Comparison of ENCODE assay signal across 10 cellular contexts in the genomic region with DNA sequence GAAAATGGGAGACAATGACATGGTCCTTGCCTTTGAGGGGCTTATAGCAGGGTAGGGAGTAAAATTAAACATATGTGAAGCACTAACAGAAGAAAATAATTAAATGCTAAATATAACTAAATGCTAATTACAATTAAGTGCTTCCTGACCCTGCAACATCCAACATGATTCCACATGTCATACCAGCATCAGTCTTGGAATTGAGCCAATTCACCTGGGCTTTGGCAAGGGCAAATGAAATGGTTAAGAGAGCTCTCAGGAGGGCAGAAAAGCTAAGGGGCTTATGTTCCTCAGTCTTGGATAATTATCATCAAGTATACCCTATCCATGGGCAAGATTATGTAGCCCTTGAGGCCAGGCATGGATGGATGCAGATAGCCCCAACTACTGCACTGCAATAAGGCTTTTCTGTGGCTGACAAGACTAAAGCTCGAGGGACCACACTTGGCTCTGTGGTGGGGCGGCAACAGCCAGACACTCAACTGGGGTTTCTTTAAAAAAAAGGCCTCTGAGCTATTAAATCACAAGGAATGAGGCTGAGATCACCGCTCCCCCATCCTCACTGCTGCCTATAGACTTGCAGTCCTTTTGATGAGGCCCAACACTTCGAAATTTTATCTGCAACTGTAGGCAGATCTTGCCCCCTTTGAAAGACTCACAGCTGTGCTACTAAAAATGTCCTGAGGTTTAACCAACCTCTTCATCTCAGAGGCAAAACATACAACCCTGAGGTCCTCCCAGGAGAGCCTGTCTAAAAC. TPM values are rescaled to one million over a fixed set of nuclear protein-coding genes. Genes with fewer than 3 reads are reported as not detected.
A peak's percentile ranks its signal among the peaks of the same experiment; 100 is the strongest.
DNase-seq lines count a peak whose midpoint lies in the region; ATAC-seq and TF ChIP-seq lines count a peak whose summit lies in the region.
"Had no signal": no experiment of that assay in that cellular context is flagged by ENCODE, and none has a peak within 500 bp of the region (broad histone marks: within the 10 kb centered on the region; RNA-seq: fewer than 3 reads in every experiment).

No MANE protein-coding gene starts in this region.

- DNase-seq in NCI-H1417 (lab: John Stamatoyannopoulos, UW) (peak; percentile 16 to 91 (median 66)), NCI-H1417 treated with DMSO at 0.1 percent for 48 hours (lab: John Stamatoyannopoulos, UW) (no peak), left cardiac atrium (peak; percentile 31), suprapubic skin (ENCODE audit: low spot score in 2 of 2) (peak in 1 of 2 donors; percentile 50), DMS153 (lab: John Stamatoyannopoulos, UW) (no peak), DMS153 treated with DMSO at 0.1 percent for 48 hours (lab: John Stamatoyannopoulos, UW; ENCODE audit: unreplicated experiment) (no peak)
- DNase-seq in activated CD4-positive, alpha-beta T cell treated with anti-CD3 and anti-CD28 coated beads for 48 hours: no peak
- DNase-seq: activated naive CD4-positive, alpha-beta T cell treated with anti-CD3 and anti-CD28 coated beads, Interleukin-2, amount 50 U/mL, for 16 hours; NCI-H2081 treated with DMSO at 0.1 percent for 48 hours had no signal

- TF ChIP-seq POLR2A in suprapubic skin (IDR thresholded peaks at IDR 0.05): no peak

- intact Hi-C loops in left cardiac atrium (cut with DNase I): loop anchor here in 1 of 2 donors (5.0 kb wide), 1 partner anchor 185 kb away; a partner anchor contains a TSS

- peak overlapping the region; percentile 53 for H3K4me3 ChIP-seq in suprapubic skin

- ATAC-seq in left cardiac atrium: no peak

- peaks cover 27% of the 10 kb centered on the region for H3K36me3 ChIP-seq in suprapubic skin

- peak overlapping the region; percentile 100 for H3K27ac ChIP-seq in VCaP
- H3K27ac ChIP-seq in suprapubic skin: peak overlapping the region; percentile 95

- no peaks in the 10 kb centered on the region for H3K9me3 ChIP-seq in suprapubic skin

- TF ChIP-seq CTCF in VCaP (conservative IDR thresholded peaks at IDR 0.05) (no peak), suprapubic skin (IDR thresholded peaks at IDR 0.05) (no peak)

- TF ChIP-seq EP300 in suprapubic skin (IDR thresholded peaks at IDR 0.05): no peak

- no peaks in the 10 kb centered on the region for H3K27me3 ChIP-seq in suprapubic skin

- WGBS in suprapubic skin: 39% methylated on average over 4 of the region's 4 CpGs

- peaks cover 60% of the 10 kb centered on the region for H3K4me1 ChIP-seq in suprapubic skin

RNA-seq across cellular contexts. Expression of a gene that starts 39.0 kb away (rescaled TPM):
- total RNA-seq in left cardiac atrium: 1 to 10 TPM; 4.4 to 7.3 TPM
- total RNA-seq in suprapubic skin: 10 to 100 TPM in 1 of 4 donors, 1 to 10 TPM in 3; 2.9 to 18.6 (median 7.2) TPM

RNA-seq across cellular contexts. Expression of a gene that starts 42.6 kb away (rescaled TPM):
- total RNA-seq in left cardiac atrium: 10 to 100 TPM; 73.3 to 86.7 TPM
- total RNA-seq in suprapubic skin: 100 to 1,000 TPM; 296 to 845 (median 452) TPM

RNA-seq across cellular contexts. Expression of a gene that starts 42.9 kb away (rescaled TPM):
- total RNA-seq in left cardiac atrium (1 to 10 TPM; 3.9 to 5.0 TPM), suprapubic skin (1 to 10 TPM; 3.7 to 9.9 (median 6.6) TPM)

Comparison
In these comparisons a context has a peak if more than half of its experiments do, and no peak if none do; other contexts are left out.
1. DNase-seq: peak in NCI-H1417 (3 of 3) and left cardiac atrium (single experiment); none in NCI-H1417 treated with DMSO at 0.1 percent for 48 hours (single experiment), activated CD4-positive, alpha-beta T cell treated with anti-CD3 and anti-CD28 coated beads for 48 hours (single experiment), DMS153 (single experiment) and DMS153 treated with DMSO at 0.1 percent for 48 hours (single experiment).